In the genomic region with DNA sequence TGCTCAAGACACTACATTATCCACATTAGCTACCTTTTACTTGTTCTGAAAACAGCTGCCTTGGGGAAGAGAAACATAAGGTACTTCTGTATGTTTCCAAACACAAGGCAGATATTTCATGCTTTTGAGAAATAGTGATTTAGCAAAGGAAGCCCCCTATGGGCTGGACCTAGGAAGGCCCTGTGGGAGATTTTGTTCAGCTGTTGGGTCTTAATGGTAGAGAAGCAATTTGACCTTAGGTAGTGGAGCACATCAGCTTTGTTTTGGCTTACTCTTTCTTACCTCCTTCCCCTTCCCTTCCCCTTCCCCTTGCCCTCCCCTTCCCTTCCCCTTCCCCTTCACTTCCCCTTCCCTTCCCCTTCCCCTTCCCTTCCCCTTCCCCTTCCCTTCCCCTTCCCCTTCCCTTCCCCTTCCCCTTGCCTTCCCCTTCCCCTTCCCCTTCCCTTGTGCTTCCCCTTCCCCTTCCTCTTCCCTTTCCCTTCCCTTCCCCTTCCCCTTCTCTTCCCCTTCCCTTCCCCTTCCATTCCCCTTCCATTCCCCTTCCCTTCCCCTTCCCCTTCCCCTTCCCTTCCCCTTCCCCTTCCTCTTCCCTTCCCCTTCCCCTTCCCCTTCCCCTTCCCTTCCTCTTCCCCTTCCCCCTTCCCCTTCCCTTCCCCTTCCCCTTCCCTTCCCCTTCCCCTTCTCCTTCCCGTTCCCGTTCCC, we compare ENCODE assay signal across 17 cellular contexts.
DNase-seq lines count a peak whose midpoint lies in the region; ATAC-seq and TF ChIP-seq lines count a peak whose summit lies in the region.
"Had no signal": no experiment of that assay in that cellular context is flagged by ENCODE, and none has a peak within 500 bp of the region (broad histone marks: within the 10 kb centered on the region; RNA-seq: fewer than 3 reads in every experiment).

No MANE protein-coding gene starts in this region.

- H3K9me3 ChIP-seq in Karpas-422 (ENCODE audit: low read length) (no peaks in the 10 kb centered on the region), neutrophil (no peaks in the 10 kb centered on the region)
- H3K9me3 ChIP-seq: body of pancreas, upper lobe of right lung had no signal

- TF ChIP-seq CTCF in brain microvascular endothelial cell (IDR thresholded peaks at IDR 0.05; ENCODE audit: low read depth, low read length, missing control alignments), result peak; percentile 48
- TF ChIP-seq CTCF in neutrophil (IDR thresholded peaks at IDR 0.05), result no peak
- no peak for TF ChIP-seq CTCF in lower leg skin (IDR thresholded peaks at IDR 0.05)

- H3K4me3 ChIP-seq in Karpas-422 (ENCODE audit: low read length) (no peak overlapping the region), brain microvascular endothelial cell (ENCODE audit: low read depth, low read length) (no peak overlapping the region), neutrophil (ENCODE audit: low read depth in 1 of 2, low read length in 1 of 2) (no peak overlapping the region), lower leg skin (ENCODE audit: low read depth, poor library complexity, severe bottlenecking) (no peak overlapping the region)
- H3K4me3 ChIP-seq: body of pancreas, lung, upper lobe of right lung had no signal

- no peaks in the 10 kb centered on the region for H3K79me2 ChIP-seq in Karpas-422 (ENCODE audit: low read length)

- intact Hi-C loops in lower leg skin (cut with DNase I; ENCODE audit: low total_unique reads), result no loop called here

- H2AFZ ChIP-seq in Karpas-422 (ENCODE audit: low read length), result no peak overlapping the region

- H4K20me1 ChIP-seq in Karpas-422 (ENCODE audit: insufficient read depth, low read depth, low read length), result no peaks in the 10 kb centered on the region

- ATAC-seq in GM19467 (IDR thresholded peaks at IDR 0.05; ENCODE audit: unreplicated experiment) (no peak), GM18520 (IDR thresholded peaks at IDR 0.05; ENCODE audit: unreplicated experiment) (no peak)
- ATAC-seq: body of pancreas, upper lobe of right lung had no signal

- H3K9ac ChIP-seq in Karpas-422 (ENCODE audit: low read length), result no peak overlapping the region
- H3K9ac ChIP-seq: KMS-11 had no signal

- no peaks in the 10 kb centered on the region for H3K27me3 ChIP-seq in Karpas-422 (ENCODE audit: low read length)
- H3K27me3 ChIP-seq in brain microvascular endothelial cell (replicated peaks), result no peaks in the 10 kb centered on the region
- H3K27me3 ChIP-seq in neutrophil, result no peaks in the 10 kb centered on the region
- H3K27me3 ChIP-seq: body of pancreas, upper lobe of right lung had no signal

- WGBS in lower leg skin, 2 donors, result no CpG with 5 or more reads among the region's 2 CpGs

- in situ Hi-C loops in brain microvascular endothelial cell (cut with HindIII; ENCODE audit: low pct_ligation_motif_present, low sequenced_read_pairs), result no loop called here

- H3K4me2 ChIP-seq in Karpas-422 (ENCODE audit: low read depth, low read length, poor library complexity, severe bottlenecking), result no peak overlapping the region
- H3K4me2 ChIP-seq: KMS-11 had no signal

- peak; percentile 10 for DNase-seq in NCI-H748 (lab: John Stamatoyannopoulos, UW; ENCODE audit: unreplicated experiment)
- no peak for DNase-seq in NCI-H748 treated with DMSO at 0.1 percent for 48 hours (lab: John Stamatoyannopoulos, UW)
- peak; percentile 48 for DNase-seq in Karpas-422
- no peak for DNase-seq in brain microvascular endothelial cell
- no peak for DNase-seq in lower leg skin (ENCODE audit: low spot score in 2 of 2)
- DNase-seq: activated CD4-positive, alpha-beta T cell treated with anti-CD3 and anti-CD28 coated beads, Interleukin-2, amount 10 ng/mL, durations not matched to agents 7 days and 5 days; body of pancreas; hippocampal formation; NCI-H2081 treated with DMSO at 0.1 percent for 48 hours; stimulated activated CD8-positive, alpha-beta memory T cell treated with anti-CD3 and anti-CD28 coated beads, Interleukin-4, amount 100 ng/mL, for 48 hours; SW 1271; upper lobe of right lung had no signal

- H3K4me1 ChIP-seq in Karpas-422 (ENCODE audit: low read length) (no peaks in the 10 kb centered on the region), neutrophil (ENCODE audit: control insufficient read depth in 1 of 2, insufficient read depth in 1 of 2, low read depth in 1 of 2, low read length in 1 of 2) (no peaks in the 10 kb centered on the region)
- H3K4me1 ChIP-seq: body of pancreas had no signal

- H3K36me3 ChIP-seq in Karpas-422 (ENCODE audit: insufficient read depth, low read length) (no peaks in the 10 kb centered on the region), brain microvascular endothelial cell (replicated peaks) (no peaks in the 10 kb centered on the region), neutrophil (peaks cover 35% of the 10 kb centered on the region)

- H3K9me2 ChIP-seq in Karpas-422 (replicated peaks; ENCODE audit: insufficient read depth, low read length), result no peaks in the 10 kb centered on the region

- no peak overlapping the region for H3K27ac ChIP-seq in Karpas-422 (ENCODE audit: low read length)
- no peak overlapping the region for H3K27ac ChIP-seq in brain microvascular endothelial cell
- peak overlapping the region; percentile 11 for H3K27ac ChIP-seq in neutrophil
- H3K27ac ChIP-seq: body of pancreas, KMS-11, upper lobe of right lung had no signal

- TF ChIP-seq POLR2A in lower leg skin (IDR thresholded peaks at IDR 0.05), result no peak

Comparison
In these comparisons a context has a peak if more than half of its experiments do, and no peak if none do; other contexts are left out.
1. DNase-seq: peak in NCI-H748 (single experiment) and Karpas-422 (single experiment); none in NCI-H748 treated with DMSO at 0.1 percent for 48 hours (single experiment), brain microvascular endothelial cell (single experiment) and lower leg skin (0 of 2).